13 cellular contexts compared by ENCODE assay signal in the genomic region with DNA sequence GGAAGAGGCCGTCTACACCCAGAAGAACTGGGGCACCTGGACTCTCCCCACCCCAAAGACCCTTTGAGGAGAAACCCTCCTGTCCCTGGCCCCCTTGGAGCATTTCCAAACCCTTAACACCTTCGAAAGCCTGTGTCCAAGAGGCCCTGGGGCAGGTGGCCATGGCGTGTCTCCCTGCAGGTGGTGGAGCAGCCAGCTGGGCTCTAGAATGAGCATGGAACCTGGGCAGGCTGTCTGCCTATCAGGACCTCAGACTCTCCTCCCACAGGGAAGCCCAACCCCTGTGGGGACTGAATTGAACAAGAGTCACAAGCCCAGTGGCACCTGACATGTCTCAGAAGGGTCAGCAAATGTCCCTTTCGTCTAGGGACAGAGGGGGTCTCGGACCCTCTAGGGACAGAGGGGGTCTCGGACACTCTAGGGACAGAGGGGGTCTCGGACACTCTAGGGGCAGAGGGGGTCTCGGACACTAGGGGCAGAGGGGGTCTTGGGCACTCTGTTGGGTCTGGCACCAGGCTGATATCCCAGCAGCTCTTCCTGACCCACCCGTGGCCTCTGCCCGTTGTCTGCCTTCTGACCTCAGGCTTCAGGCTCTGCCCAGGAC. TPM values are rescaled to one million over a fixed set of nuclear protein-coding genes. Genes with fewer than 3 reads are reported as not detected.
DNase-seq lines count a peak whose midpoint lies in the region; ATAC-seq and TF ChIP-seq lines count a peak whose summit lies in the region.
"Had no signal": no experiment of that assay in that cellular context is flagged by ENCODE, and none has a peak within 500 bp of the region (broad histone marks: within the 10 kb centered on the region; RNA-seq: fewer than 3 reads in every experiment).

No MANE protein-coding gene starts in this region.

- H3K4me3 ChIP-seq in right lobe of liver = no peak overlapping the region
- H3K4me3 ChIP-seq: upper lobe of right lung had no signal

- DNase-seq in DMS53 (lab: John Stamatoyannopoulos, UW) (peak; percentile 74), SHP77 (lab: John Stamatoyannopoulos, UW) (peak; percentile 69 to 90), right lobe of liver (no peak), kidney glomerular epithelial cell (lab: John Stamatoyannopoulos, UW) (no peak)
- DNase-seq: activated CD8-positive, alpha-beta memory T cell treated with anti-CD3 and anti-CD28 coated beads, Interleukin-2, amount 50 U/mL, for 4 hours; activated naive CD4-positive, alpha-beta T cell; naive thymus-derived CD4-positive, alpha-beta T cell; stimulated activated CD4-positive, alpha-beta T cell treated with anti-CD3 and anti-CD28 coated beads, Interleukin-4, amount 100 ng/mL, for 4 hours had no signal

- H3K36me3 ChIP-seq in right lobe of liver = peaks cover 0 to 15% (median 6%) of the 10 kb centered on the region in 4 donors

- intact Hi-C loops in right lobe of liver (cut with DNase I) = no loop called here

- ATAC-seq in right lobe of liver = peak in 1 of 4 donors; percentile 0
- ATAC-seq in HG03565 (IDR thresholded peaks at IDR 0.05; ENCODE audit: unreplicated experiment) = no peak
- ATAC-seq in GM18909 (IDR thresholded peaks at IDR 0.05; ENCODE audit: poor library complexity, unreplicated experiment) = no peak
- no peak for ATAC-seq in HG03196 (IDR thresholded peaks at IDR 0.05; ENCODE audit: unreplicated experiment)
- ATAC-seq: naive thymus-derived CD4-positive, alpha-beta T cell had no signal

- H3K27ac ChIP-seq in 22Rv1 = peak overlapping the region; percentile 93
- peak overlapping the region in 2 of 3 donors; percentile 58 to 98 for H3K27ac ChIP-seq in right lobe of liver
- H3K27ac ChIP-seq: upper lobe of right lung had no signal

- peaks cover 0 to 44% (median 16%) of the 10 kb centered on the region in 4 donors for H3K4me1 ChIP-seq in right lobe of liver

- TF ChIP-seq CTCF in 22Rv1 (IDR thresholded peaks at IDR 0.05) (no peak), right lobe of liver (IDR thresholded peaks at IDR 0.05) (no peak)

- no peaks in the 10 kb centered on the region for H3K9me3 ChIP-seq in right lobe of liver
- H3K9me3 ChIP-seq: upper lobe of right lung had no signal

- TF ChIP-seq POLR2A in right lobe of liver (IDR thresholded peaks at IDR 0.05) = no peak

- H3K27me3 ChIP-seq in right lobe of liver = no peaks in the 10 kb centered on the region
- H3K27me3 ChIP-seq: upper lobe of right lung had no signal

- WGBS in right lobe of liver (ENCODE audit: insufficient coverage, low coverage, low lambda C conversion rate, missing lambda C conversion rate) = no CpG with 5 or more reads among the region's 10 CpGs

RNA-seq across cellular contexts. Expression of gene CBX4, which starts 8.4 kb away (rescaled TPM):
- total RNA-seq in right lobe of liver = 10 to 100 TPM in 5 of 6 experiments, 1 to 10 TPM in 1; 8.9 to 21.9 (median 15.1) TPM

RNA-seq across cellular contexts. Expression of gene CBX8, which starts 34.0 kb away (rescaled TPM):
- total RNA-seq in right lobe of liver = 1 to 10 TPM; 1.2 to 4.7 (median 2.0) TPM

RNA-seq across cellular contexts. Expression of gene CBX2, which starts 52.9 kb away (rescaled TPM):
- total RNA-seq in right lobe of liver = 1 to 10 TPM in 3 of 6 experiments, under 1 TPM in 3; 0.33 to 3.5 (median 1.1) TPM

Comparison
In these comparisons a context has a peak if more than half of its experiments do, and no peak if none do; other contexts are left out.
1. DNase-seq: peak in DMS53 (single experiment) and SHP77 (2 of 2); none in right lobe of liver (0 of 3) and kidney glomerular epithelial cell (single experiment).